27 cellular contexts compared by ENCODE assay signal in genomic region chr6:39956951-39957350, GRCh38. TPM values are rescaled to one million over a fixed set of nuclear protein-coding genes. Genes with fewer than 3 reads are reported as not detected.
A peak's percentile ranks its signal among the peaks of the same experiment; 100 is the strongest.
DNase-seq lines count a peak whose midpoint lies in the region; ATAC-seq and TF ChIP-seq lines count a peak whose summit lies in the region.
"Had no signal": no experiment of that assay in that cellular context is flagged by ENCODE, and none has a peak within 500 bp of the region (broad histone marks: within the 10 kb centered on the region; RNA-seq: fewer than 3 reads in every experiment).

No MANE protein-coding gene starts in this region.

- TF ChIP-seq CTCF in chondrocyte (IDR thresholded peaks at IDR 0.05) = no peak

- DNase-seq in EH (ENCODE audit: low read depth) = peak; percentile 62
- peak; percentile 29 for DNase-seq in M059J (ENCODE audit: low read depth)
- no peak for DNase-seq in chondrocyte (ENCODE audit: low spot score)
- peak; percentile 42 for DNase-seq in kidney glomerular epithelial cell (lab: John Stamatoyannopoulos, UW)
- no peak for DNase-seq in NCI-H146 (lab: John Stamatoyannopoulos, UW)
- DNase-seq in dermis blood vessel endothelial cell = no peak
- no peak for DNase-seq in ecto neural progenitor cell (ENCODE audit: low spot score)
- DNase-seq: activated CD4-positive, alpha-beta T cell treated with anti-CD3 and anti-CD28 coated beads for 36 hours; activated CD8-positive, alpha-beta T cell treated with anti-CD3 and anti-CD28 coated beads, Interleukin-2, amount 10 ng/mL, durations not matched to agents 7 days and 5 days; anterior cingulate cortex; CD4-positive, alpha-beta T cell; erythroblast; left colon; NCI-H1417; NCI-H2081 treated with DMSO at 0.1 percent for 48 hours; NCI-H446; NCI-H774; sigmoid colon; stimulated activated naive CD4-positive, alpha-beta T cell treated with Interleukin-2 at 50 U/mL for 16 hours had no signal

- H3K36me3 Mint-ChIP-seq in chondrocyte (ENCODE audit: low read depth) = no peaks in the 10 kb centered on the region
- H3K36me3 Mint-ChIP-seq: activated naive CD8-positive, alpha-beta T cell; IgD-negative memory B cell; memory B cell had no signal

- peak overlapping the region; percentile 66 for H3K27ac Mint-ChIP-seq in chondrocyte (ENCODE audit: unreplicated experiment)
- H3K27ac Mint-ChIP-seq: activated CD4-positive, alpha-beta T cell treated with anti-CD3 and anti-CD28 coated beads for 36 hours; activated CD8-positive, alpha-beta T cell treated with anti-CD3 and anti-CD28 coated beads, Interleukin-2, amount 10 ng/mL, durations not matched to agents 7 days and 5 days; activated naive CD8-positive, alpha-beta T cell; CD4-positive, alpha-beta T cell; GM23338; IgD-negative memory B cell; memory B cell; progenitor cell of endocrine pancreas; T-helper 1 cell treated with Interleukin-12 subunit alpha and Interleukin-12 subunit beta and Interleukin-4 antibody, amounts not matched to agents 30 μg/mL and 1 μg/mL, for 36 hours had no signal

- no peaks in the 10 kb centered on the region for H3K27me3 Mint-ChIP-seq in chondrocyte (ENCODE audit: low read depth)
- H3K27me3 Mint-ChIP-seq: IgD-negative memory B cell, progenitor cell of endocrine pancreas had no signal

- H3K4me1 Mint-ChIP-seq in chondrocyte (ENCODE audit: low read depth) = peaks cover 20% of the 10 kb centered on the region
- H3K4me1 Mint-ChIP-seq: activated CD4-positive, alpha-beta T cell treated with anti-CD3 and anti-CD28 coated beads for 36 hours; central memory CD8-positive, alpha-beta T cell; GM23338; IgD-negative memory B cell; memory B cell had no signal

- no peak for ATAC-seq in GM21528 (IDR thresholded peaks at IDR 0.05; ENCODE audit: low FRiP score, unreplicated experiment)
- ATAC-seq: activated CD4-positive, alpha-beta T cell treated with anti-CD3 and anti-CD28 coated beads for 36 hours; activated CD8-positive, alpha-beta T cell treated with anti-CD3 and anti-CD28 coated beads, Interleukin-2, amount 10 ng/mL, durations not matched to agents 7 days and 5 days; GM23338; left colon had no signal

- H3K9me3 Mint-ChIP-seq in chondrocyte (ENCODE audit: low read depth) = peaks cover 10% of the 10 kb centered on the region
- H3K9me3 Mint-ChIP-seq: central memory CD8-positive, alpha-beta T cell; GM23338; T-helper 1 cell treated with Interleukin-12 subunit alpha and Interleukin-12 subunit beta and Interleukin-4 antibody, amounts not matched to agents 30 μg/mL and 1 μg/mL, for 36 hours had no signal

- no peak overlapping the region for H3K4me3 Mint-ChIP-seq in chondrocyte (ENCODE audit: unreplicated experiment)
- H3K4me3 Mint-ChIP-seq: activated CD4-positive, alpha-beta T cell treated with anti-CD3 and anti-CD28 coated beads for 36 hours; activated CD8-positive, alpha-beta T cell treated with anti-CD3 and anti-CD28 coated beads, Interleukin-2, amount 10 ng/mL, durations not matched to agents 7 days and 5 days; activated naive CD8-positive, alpha-beta T cell; CD4-positive, alpha-beta T cell; central memory CD8-positive, alpha-beta T cell; GM23338; IgD-negative memory B cell; memory B cell; T-helper 1 cell treated with Interleukin-12 subunit alpha and Interleukin-12 subunit beta and Interleukin-4 antibody, amounts not matched to agents 30 μg/mL and 1 μg/mL, for 36 hours had no signal

RNA-seq across cellular contexts. Expression of gene MOCS1, which starts 22.7 kb away (rescaled TPM):
- 5.9 and 7.0 TPM in 2 replicates for total RNA-seq in M059J (2014; rRNA removed; shearing (Covaris generic))
- total RNA-seq in chondrocyte (13.3 to 36.6 TPM (median 35.2 TPM) in 3 replicates), dermis blood vessel endothelial cell (12.8 and 19.7 TPM in 2 replicates)
- total RNA-seq: activated CD8-positive, alpha-beta T cell treated with anti-CD3 and anti-CD28 coated beads, Interleukin-2, amount 10 ng/mL, durations not matched to agents 7 days and 5 days had no signal

Comparison
In these comparisons a context has a peak if more than half of its experiments do, and no peak if none do; other contexts are left out.
1. DNase-seq: peak in EH (single experiment), M059J (single experiment) and kidney glomerular epithelial cell (single experiment); none in chondrocyte (single experiment), NCI-H146 (single experiment), dermis blood vessel endothelial cell (single experiment) and ecto neural progenitor cell (single experiment).